1 cellular context compared by ENCODE assay signal in genomic region chr1:26785611-26786436, GRCh38.
TF ChIP-seq lines count a peak whose summit lies in the region.

No MANE protein-coding gene starts in this region.

TF ChIP-seq in K562, 482 proteins besides CTCF, POLR2A, EP300 and RAD21 (continued from another document and continues in another):
- TF ChIP-seq, protein P1, sequence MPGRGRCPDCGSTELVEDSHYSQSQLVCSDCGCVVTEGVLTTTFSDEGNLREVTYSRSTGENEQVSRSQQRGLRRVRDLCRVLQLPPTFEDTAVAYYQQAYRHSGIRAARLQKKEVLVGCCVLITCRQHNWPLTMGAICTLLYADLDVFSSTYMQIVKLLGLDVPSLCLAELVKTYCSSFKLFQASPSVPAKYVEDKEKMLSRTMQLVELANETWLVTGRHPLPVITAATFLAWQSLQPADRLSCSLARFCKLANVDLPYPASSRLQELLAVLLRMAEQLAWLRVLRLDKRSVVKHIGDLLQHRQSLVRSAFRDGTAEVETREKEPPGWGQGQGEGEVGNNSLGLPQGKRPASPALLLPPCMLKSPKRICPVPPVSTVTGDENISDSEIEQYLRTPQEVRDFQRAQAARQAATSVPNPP (IDR thresholded peaks at IDR 0.05; ENCODE audit: borderline replicate concordance, insufficient read depth, insufficient read length): no peak
- TF ChIP-seq ZHX1 (conservative IDR thresholded peaks at IDR 0.05; ENCODE audit: low read length) (no peak), TAF1 (IDR thresholded peaks at IDR 0.05; ENCODE audit: control insufficient read depth, extremely low read depth, insufficient read depth, low read length, severe bottlenecking) (no peak), CXXC5 (CRISPR knock-in tag; IDR thresholded peaks at IDR 0.05) (peak; percentile 4; the same call in 1 of the 2 replicates), MYNN (IDR thresholded peaks at IDR 0.05) (no peak), MYNN (CRISPR knock-in tag; IDR thresholded peaks at IDR 0.05) (no peak), CHCHD3 (CRISPR knock-in tag; IDR thresholded peaks at IDR 0.05) (no peak), ZNF232 (CRISPR knock-in tag; IDR thresholded peaks at IDR 0.05) (no peak), SLC30A9 (CRISPR knock-in tag; IDR thresholded peaks at IDR 0.05) (no peak), FOXA3 (CRISPR knock-in tag; conservative IDR thresholded peaks at IDR 0.05 in 1 of 2, IDR thresholded peaks at IDR 0.05 in 1 of 2) (peak in 1 of 2 experiments; percentile 57; a peak in 1 of 4 replicates), SIX5 (IDR thresholded peaks at IDR 0.05; ENCODE audit: borderline replicate concordance in 1 of 2, insufficient read depth in 1 of 2, low read depth in 1 of 2, low read length in 2 of 2) (no peak), CHD2 (IDR thresholded peaks at IDR 0.05; ENCODE audit: low read depth, low read length) (no peak), MBD2 (IDR thresholded peaks at IDR 0.05; ENCODE audit: borderline replicate concordance, low read depth) (no peak), BRD4 (IDR thresholded peaks at IDR 0.05) (peak; percentile 24; the same call in 1 of the 2 replicates), ETV5 (CRISPR knock-in tag; IDR thresholded peaks at IDR 0.05; ENCODE audit: low read depth) (no peak), FOXP1 (CRISPR knock-in tag; IDR thresholded peaks at IDR 0.05) (no peak), PHF21A (IDR thresholded peaks at IDR 0.05; ENCODE audit: borderline replicate concordance, low read depth) (no peak), RBM22 (IDR thresholded peaks at IDR 0.05; ENCODE audit: low read depth, low read length, poor library complexity, severe bottlenecking) (no peak), TAF7 (tag; IDR thresholded peaks at IDR 0.05) (no peak), RREB1 (CRISPR knock-in tag; IDR thresholded peaks at IDR 0.05) (no peak), DIDO1 (tag; IDR thresholded peaks at IDR 0.05; ENCODE audit: low read depth) (no peak), NFIC (IDR thresholded peaks at IDR 0.05) (no peak; the same call in 1 of the 2 replicates), SMC3 (conservative IDR thresholded peaks at IDR 0.05; ENCODE audit: insufficient read depth, low read depth, low read length) (no peak), GABPB1 (CRISPR knock-in tag; IDR thresholded peaks at IDR 0.05) (peak; percentile 27; the same call in 1 of the 2 replicates), BMI1 (IDR thresholded peaks at IDR 0.05; ENCODE audit: low read length) (no peak), ZNF507 (tag; conservative IDR thresholded peaks at IDR 0.05) (no peak), ZNF589 (CRISPR knock-in tag; IDR thresholded peaks at IDR 0.05; ENCODE audit: low read depth) (no peak), ASH1L (IDR thresholded peaks at IDR 0.05; ENCODE audit: borderline replicate concordance, low read depth, partially characterized antibody) (no peak), HNRNPUL1 (IDR thresholded peaks at IDR 0.05; ENCODE audit: low read length) (no peak), ZNF24 (IDR thresholded peaks at IDR 0.05) (no peak), IRF2 (CRISPR knock-in tag; IDR thresholded peaks at IDR 0.05) (no peak), ZC3H11A (IDR thresholded peaks at IDR 0.05; ENCODE audit: low read depth, low read length) (no peak), HMG20B (CRISPR knock-in tag; IDR thresholded peaks at IDR 0.05) (no peak)
- TF ChIP-seq, protein P2, sequence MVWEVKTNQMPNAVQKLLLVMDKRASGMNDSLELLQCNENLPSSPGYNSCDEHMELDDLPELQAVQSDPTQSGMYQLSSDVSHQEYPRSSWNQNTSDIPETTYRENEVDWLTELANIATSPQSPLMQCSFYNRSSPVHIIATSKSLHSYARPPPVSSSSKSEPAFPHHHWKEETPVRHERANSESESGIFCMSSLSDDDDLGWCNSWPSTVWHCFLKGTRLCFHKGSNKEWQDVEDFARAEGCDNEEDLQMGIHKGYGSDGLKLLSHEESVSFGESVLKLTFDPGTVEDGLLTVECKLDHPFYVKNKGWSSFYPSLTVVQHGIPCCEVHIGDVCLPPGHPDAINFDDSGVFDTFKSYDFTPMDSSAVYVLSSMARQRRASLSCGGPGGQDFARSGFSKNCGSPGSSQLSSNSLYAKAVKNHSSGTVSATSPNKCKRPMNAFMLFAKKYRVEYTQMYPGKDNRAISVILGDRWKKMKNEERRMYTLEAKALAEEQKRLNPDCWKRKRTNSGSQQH (CRISPR knock-in tag; IDR thresholded peaks at IDR 0.05): no peak
- TF ChIP-seq, protein P3, sequence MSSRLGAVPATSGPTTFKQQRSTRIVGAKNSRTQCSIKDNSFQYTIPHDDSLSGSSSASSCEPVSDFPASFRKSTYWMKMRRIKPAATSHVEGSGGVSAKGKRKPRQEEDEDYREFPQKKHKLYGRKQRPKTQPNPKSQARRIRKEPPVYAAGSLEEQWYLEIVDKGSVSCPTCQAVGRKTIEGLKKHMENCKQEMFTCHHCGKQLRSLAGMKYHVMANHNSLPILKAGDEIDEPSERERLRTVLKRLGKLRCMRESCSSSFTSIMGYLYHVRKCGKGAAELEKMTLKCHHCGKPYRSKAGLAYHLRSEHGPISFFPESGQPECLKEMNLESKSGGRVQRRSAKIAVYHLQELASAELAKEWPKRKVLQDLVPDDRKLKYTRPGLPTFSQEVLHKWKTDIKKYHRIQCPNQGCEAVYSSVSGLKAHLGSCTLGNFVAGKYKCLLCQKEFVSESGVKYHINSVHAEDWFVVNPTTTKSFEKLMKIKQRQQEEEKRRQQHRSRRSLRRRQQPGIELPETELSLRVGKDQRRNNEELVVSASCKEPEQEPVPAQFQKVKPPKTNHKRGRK (tag; IDR thresholded peaks at IDR 0.05): no peak
- TF ChIP-seq, protein P4, sequence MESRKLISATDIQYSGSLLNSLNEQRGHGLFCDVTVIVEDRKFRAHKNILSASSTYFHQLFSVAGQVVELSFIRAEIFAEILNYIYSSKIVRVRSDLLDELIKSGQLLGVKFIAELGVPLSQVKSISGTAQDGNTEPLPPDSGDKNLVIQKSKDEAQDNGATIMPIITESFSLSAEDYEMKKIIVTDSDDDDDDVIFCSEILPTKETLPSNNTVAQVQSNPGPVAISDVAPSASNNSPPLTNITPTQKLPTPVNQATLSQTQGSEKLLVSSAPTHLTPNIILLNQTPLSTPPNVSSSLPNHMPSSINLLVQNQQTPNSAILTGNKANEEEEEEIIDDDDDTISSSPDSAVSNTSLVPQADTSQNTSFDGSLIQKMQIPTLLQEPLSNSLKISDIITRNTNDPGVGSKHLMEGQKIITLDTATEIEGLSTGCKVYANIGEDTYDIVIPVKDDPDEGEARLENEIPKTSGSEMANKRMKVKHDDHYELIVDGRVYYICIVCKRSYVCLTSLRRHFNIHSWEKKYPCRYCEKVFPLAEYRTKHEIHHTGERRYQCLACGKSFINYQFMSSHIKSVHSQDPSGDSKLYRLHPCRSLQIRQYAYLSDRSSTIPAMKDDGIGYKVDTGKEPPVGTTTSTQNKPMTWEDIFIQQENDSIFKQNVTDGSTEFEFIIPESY (CRISPR knock-in tag; IDR thresholded peaks at IDR 0.05): no peak
